8 cellular contexts compared by ENCODE assay signal in genomic region chr3:123584284-123584987, GRCh38. TPM values are rescaled to one million over a fixed set of nuclear protein-coding genes. Genes with fewer than 3 reads are reported as not detected.
DNase-seq lines count a peak whose midpoint lies in the region; ATAC-seq and TF ChIP-seq lines count a peak whose summit lies in the region.

No MANE protein-coding gene starts in this region.

- no peaks in the 10 kb centered on the region for H3K9me3 Mint-ChIP-seq in Calu3 (ENCODE audit: low read depth, unreplicated experiment)

- H3K27me3 Mint-ChIP-seq in Calu3 (ENCODE audit: unreplicated experiment) = no peaks in the 10 kb centered on the region

- no peak overlapping the region for H3K4me3 Mint-ChIP-seq in Calu3 (ENCODE audit: low read depth, unreplicated experiment)

- H3K4me1 Mint-ChIP-seq in Calu3 (ENCODE audit: low read depth, unreplicated experiment) = peaks cover 8% of the 10 kb centered on the region

- H3K4me1 ChIP-seq in muscle layer of colon (ENCODE audit: insufficient read depth, low read length) (peaks cover 9% of the 10 kb centered on the region), uterus (no peaks in the 10 kb centered on the region)

- peak; percentile 33 for ATAC-seq in HG03175 (IDR thresholded peaks at IDR 0.05; ENCODE audit: unreplicated experiment)

- DNase-seq in Calu3 = peak; percentile 65
- DNase-seq in GM19238 (ENCODE audit: insufficient read length, low spot score) = peak; percentile 23
- peak; percentile 43 for DNase-seq in SW480 (ENCODE audit: low spot score)
- DNase-seq in epithelial cell of esophagus (ENCODE audit: low read depth) = peak; percentile 33
- DNase-seq in uterus = peak in 1 of 2 donors; percentile 52
- DNase-seq in KG1 (lab: John Stamatoyannopoulos, UW) = no peak

- CTCF ChIA-PET in Calu3 (lab: Charles Lee) = interaction anchor here (0.6 to 1.5 kb wide), 4 partner anchors 22 to 1222 kb away, joined by 3 to 4 read pairs (median 4); no protein-coding TSS in a partner anchor

- no peaks in the 10 kb centered on the region for H3K9me3 ChIP-seq in muscle layer of colon (ENCODE audit: low read length)
- H3K9me3 ChIP-seq in uterus = no peaks in the 10 kb centered on the region

- BruUV-seq in Calu3 (replicated peaks; lab: Mats Ljungman, UMichigan) = no TSS peak

- peaks cover 20% of the 10 kb centered on the region for H3K36me3 Mint-ChIP-seq in Calu3 (ENCODE audit: insufficient read depth, unreplicated experiment)

- H3K9ac ChIP-seq in muscle layer of colon (ENCODE audit: low read length) = no peak overlapping the region

- intact Hi-C loops in Calu3 (cut with micrococcal nuclease; ENCODE audit: unreplicated experiment) = no loop called here
- intact Hi-C loops in uterus (cut with DNase I; ENCODE audit: low total_unique reads) = no loop called here

- H3K36me3 ChIP-seq in muscle layer of colon (ENCODE audit: insufficient read depth, low read length) (peaks cover 15% of the 10 kb centered on the region), uterus (no peaks in the 10 kb centered on the region)

- H3K4me3 ChIP-seq in epithelial cell of esophagus (ENCODE audit: low read length) (peak overlapping the region; percentile 96), muscle layer of colon (ENCODE audit: low read depth in 1 of 2, low read length in 2 of 2) (peak overlapping the region; percentile 86 to 93), uterus (peak overlapping the region; percentile 58 to 62)

- H3K27ac Mint-ChIP-seq in Calu3 (ENCODE audit: unreplicated experiment) = no peak overlapping the region

- H3K27ac ChIP-seq in muscle layer of colon (ENCODE audit: low read depth, low read length) (peak overlapping the region; percentile 90), uterus (peak overlapping the region; percentile 88 to 91)

- TF ChIP-seq POLR2A in uterus (IDR thresholded peaks at IDR 0.05) = no peak

- TF ChIP-seq CTCF in Calu3 (IDR thresholded peaks at IDR 0.05; ENCODE audit: unreplicated experiment) (no peak), epithelial cell of esophagus (IDR thresholded peaks at IDR 0.05; ENCODE audit: insufficient read depth, low read depth, low read length, missing control alignments) (no peak), uterus (IDR thresholded peaks at IDR 0.05) (peak in 2 of 4 experiments; percentile 9 to 40)

- H3K27me3 ChIP-seq in muscle layer of colon (ENCODE audit: control insufficient read depth in 1 of 2, insufficient read depth in 2 of 2, low read length in 2 of 2) (no peaks in the 10 kb centered on the region), uterus (no peaks in the 10 kb centered on the region)

RNA-seq across cellular contexts. Expression of gene HACD2, which starts 0.4 kb away (rescaled TPM):
- 55.4 and 69.0 TPM in 2 replicates for total RNA-seq in Calu3 (2022)
- 10 to 100 TPM; 21.5 to 38.0 (median 28.8) TPM for total RNA-seq in uterus
